Comparison of ENCODE assay signal across 9 cellular contexts in genomic region chr6:90411292-90411781, GRCh38.
DNase-seq lines count a peak whose midpoint lies in the region; ATAC-seq and TF ChIP-seq lines count a peak whose summit lies in the region.
"Had no signal": no experiment of that assay in that cellular context is flagged by ENCODE, and none has a peak within 500 bp of the region (broad histone marks: within the 10 kb centered on the region; RNA-seq: fewer than 3 reads in every experiment).

No MANE protein-coding gene starts in this region.

- ATAC-seq in GM21529 (IDR thresholded peaks at IDR 0.05; ENCODE audit: unreplicated experiment), result peak; percentile 94

- H3K4me3 ChIP-seq in tibial artery, result no peak overlapping the region
- H3K4me3 ChIP-seq: cardiac muscle cell had no signal

- DNase-seq in ELR (ENCODE audit: low read depth) (peak; percentile 53), HT1080 (ENCODE audit: low read depth) (peak; percentile 87), activated T-helper 1 cell treated with Interleukin-2 at 50 U/mL for 16 hours (ENCODE audit: low read depth) (peak; percentile 56), NCI-H2171 (lab: John Stamatoyannopoulos, UW) (no peak), amniotic stem cell (lab: John Stamatoyannopoulos, UW) (no peak), tibial artery (no peak)
- peak; percentile 84 for DNase-seq in stimulated activated CD4-positive, alpha-beta T cell treated with anti-CD3 and anti-CD28 coated beads, Interleukin-15, amount 100 ng/mL, for 24 hours

- H3K27ac ChIP-seq in tibial artery, result no peak overlapping the region
- H3K27ac ChIP-seq: cardiac muscle cell had no signal

- no peaks in the 10 kb centered on the region for H3K9me3 ChIP-seq in tibial artery

- intact Hi-C loops in tibial artery (cut with DNase I; ENCODE audit: low total_unique reads), result no loop called here

- H3K27me3 ChIP-seq in tibial artery, result no peaks in the 10 kb centered on the region
- H3K27me3 ChIP-seq: cardiac muscle cell had no signal

- no peaks in the 10 kb centered on the region for H3K36me3 ChIP-seq in tibial artery
- H3K36me3 ChIP-seq: cardiac muscle cell had no signal

- H3K4me1 ChIP-seq in tibial artery, result peaks cover 0 to 6% (median 5%) of the 10 kb centered on the region in 4 donors

- no peak for TF ChIP-seq CTCF in tibial artery (IDR thresholded peaks at IDR 0.05)

Comparison
In these comparisons a context has a peak if more than half of its experiments do, and no peak if none do; other contexts are left out.
1. DNase-seq: peak in ELR (single experiment), HT1080 (single experiment), activated T-helper 1 cell treated with Interleukin-2 at 50 U/mL for 16 hours (single experiment) and stimulated activated CD4-positive, alpha-beta T cell treated with anti-CD3 and anti-CD28 coated beads, Interleukin-15, amount 100 ng/mL, for 24 hours (single experiment); none in NCI-H2171 (single experiment), amniotic stem cell (single experiment) and tibial artery (0 of 2).